23 cellular contexts compared by ENCODE assay signal in the genomic region with DNA sequence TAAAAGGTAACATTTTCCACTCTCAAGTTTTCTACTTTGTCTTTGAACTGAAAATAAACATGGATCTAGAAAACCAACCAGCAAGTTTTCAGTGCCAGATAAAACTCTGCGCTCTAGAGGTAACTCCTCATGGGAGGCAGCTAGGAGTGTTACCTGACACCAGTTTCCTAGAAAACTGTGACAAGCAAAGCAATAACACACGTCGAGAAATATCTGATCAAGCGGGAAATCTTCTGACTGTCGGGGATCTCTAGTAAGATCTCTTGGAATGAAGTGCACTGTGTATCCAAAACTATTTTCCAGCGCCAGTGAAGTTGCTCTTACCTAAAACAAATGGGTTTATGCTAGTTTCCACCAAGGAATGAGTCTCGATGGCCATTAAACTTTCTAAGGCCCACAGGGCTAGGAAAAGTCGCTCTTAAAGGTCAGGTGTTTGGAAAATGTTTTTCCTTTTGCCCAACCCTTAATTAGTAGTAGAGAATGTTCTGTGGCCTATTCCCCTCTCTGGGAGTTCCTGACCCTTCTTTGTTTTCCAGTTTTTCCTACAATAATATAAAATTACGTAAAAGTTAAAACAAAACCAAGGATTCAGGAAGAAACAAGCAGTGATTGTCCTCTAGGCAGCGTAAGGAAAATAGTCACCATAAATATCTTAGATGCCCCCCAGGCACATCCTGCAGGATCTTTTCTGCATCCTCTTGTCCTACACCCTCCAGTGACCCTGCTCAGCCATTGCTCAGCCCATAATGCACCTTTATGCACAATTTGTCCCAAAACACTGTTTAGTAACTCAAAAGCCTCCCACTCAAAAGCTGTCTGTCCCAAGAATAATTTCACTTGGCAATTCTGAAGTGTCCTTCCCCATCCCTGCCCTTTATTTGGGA.
DNase-seq lines count a peak whose midpoint lies in the region; ATAC-seq and TF ChIP-seq lines count a peak whose summit lies in the region.
"Had no signal": no experiment of that assay in that cellular context is flagged by ENCODE, and none has a peak within 500 bp of the region (broad histone marks: within the 10 kb centered on the region; RNA-seq: fewer than 3 reads in every experiment).

No MANE protein-coding gene starts in this region.

- no peaks in the 10 kb centered on the region for H3K27me3 ChIP-seq in right cardiac atrium (ENCODE audit: control insufficient read depth, insufficient read depth)
- H3K27me3 ChIP-seq in sigmoid colon, result no peaks in the 10 kb centered on the region
- H3K27me3 ChIP-seq: MG63, pancreas had no signal

- CTCF ChIA-PET in WTC11 (lab: Charles Lee), result interaction anchor here (0.6 kb wide), 1 partner anchor 273 kb away, joined by 3 read pairs; no protein-coding TSS in a partner anchor

- H3K27ac Mint-ChIP-seq in WTC11 (peak overlapping the region; percentile 54), glutamatergic neuron (ENCODE audit: unreplicated experiment) (no peak overlapping the region)
- H3K27ac Mint-ChIP-seq: activated B cell treated with CpG ODN at 0.5 μM for 24 hours; activated naive CD8-positive, alpha-beta T cell treated with anti-CD3 and anti-CD28 coated beads, Interleukin-2, amount 10 ng/mL, durations not matched to agents 7 days and 5 days; CD14-positive monocyte; naive thymus-derived CD4-positive, alpha-beta T cell; stimulated activated naive CD8-positive, alpha-beta T cell treated with anti-CD3 and anti-CD28 coated beads, Interleukin-15, amount 100 ng/mL, for 72 hours had no signal

- ATAC-seq in WTC11 (no peak), right cardiac atrium (peak; percentile 45 to 80), HG02981 (IDR thresholded peaks at IDR 0.05; ENCODE audit: unreplicated experiment) (no peak), left lobe of liver (no peak)
- ATAC-seq: GM12878; naive thymus-derived CD4-positive, alpha-beta T cell; pancreas; stimulated activated naive CD8-positive, alpha-beta T cell treated with anti-CD3 and anti-CD28 coated beads, Interleukin-15, amount 100 ng/mL, for 72 hours had no signal

- H3K27me3 Mint-ChIP-seq in WTC11 (ENCODE audit: low read depth) (no peaks in the 10 kb centered on the region), glutamatergic neuron (ENCODE audit: unreplicated experiment) (no peaks in the 10 kb centered on the region)
- H3K27me3 Mint-ChIP-seq: activated B cell treated with CpG ODN at 0.5 μM for 24 hours; activated naive CD8-positive, alpha-beta T cell treated with anti-CD3 and anti-CD28 coated beads, Interleukin-2, amount 10 ng/mL, durations not matched to agents 7 days and 5 days; naive thymus-derived CD4-positive, alpha-beta T cell; stimulated activated naive CD8-positive, alpha-beta T cell treated with anti-CD3 and anti-CD28 coated beads, Interleukin-15, amount 100 ng/mL, for 72 hours had no signal

- peaks cover 19% of the 10 kb centered on the region for H3K4me1 Mint-ChIP-seq in WTC11
- no peaks in the 10 kb centered on the region for H3K4me1 Mint-ChIP-seq in glutamatergic neuron (ENCODE audit: low read depth, unreplicated experiment)
- H3K4me1 Mint-ChIP-seq: activated B cell treated with CpG ODN at 0.5 μM for 24 hours, CD14-positive monocyte had no signal

- H3K9me3 Mint-ChIP-seq in WTC11 (no peaks in the 10 kb centered on the region), glutamatergic neuron (ENCODE audit: unreplicated experiment) (peaks cover 2% of the 10 kb centered on the region)
- H3K9me3 Mint-ChIP-seq: stimulated activated naive CD8-positive, alpha-beta T cell treated with anti-CD3 and anti-CD28 coated beads, Interleukin-15, amount 100 ng/mL, for 72 hours had no signal

- no peak for TF ChIP-seq POLR2A in sigmoid colon (IDR thresholded peaks at IDR 0.05)

- 72% methylated on average over 10 of the region's 10 CpGs for WGBS in right cardiac atrium
- WGBS in sigmoid colon, 2 donors, result 93 to 94% methylated on average over 10 of the region's 10 CpGs

- no peak for TF ChIP-seq EP300 in sigmoid colon (IDR thresholded peaks at IDR 0.05)

- DNase-seq in COLO829 (ENCODE audit: low spot score) (peak; percentile 77), WTC11 (ENCODE audit: low spot score) (no peak), right cardiac atrium (no peak), sigmoid colon (peak; percentile 10), glutamatergic neuron (no peak), GM10266 (ENCODE audit: extremely low spot score) (no peak), left lobe of liver (ENCODE audit: low spot score) (no peak)
- DNase-seq: activated B cell treated with CpG ODN at 0.5 μM for 24 hours; activated naive CD8-positive, alpha-beta T cell treated with anti-CD3 and anti-CD28 coated beads, Interleukin-2, amount 10 ng/mL, durations not matched to agents 7 days and 5 days; erythroblast; GDM1; MG63; naive thymus-derived CD4-positive, alpha-beta T cell; NCI-H1436 treated with DMSO at 0.1 percent for 48 hours; NCI-H748 treated with DMSO at 0.1 percent for 48 hours; pancreas; stimulated activated CD4-positive, alpha-beta T cell treated with anti-CD3 and anti-CD28 coated beads, Interleukin-4, amount 100 ng/mL, for 1 hour; stimulated activated naive CD8-positive, alpha-beta T cell treated with anti-CD3 and anti-CD28 coated beads, Interleukin-15, amount 100 ng/mL, for 72 hours; T-helper 2 cell had no signal

- POLR2A ChIA-PET in WTC11 (lab: Charles Lee), result no interaction called here

- H3K27ac ChIP-seq in right cardiac atrium (ENCODE audit: low read length) (peak overlapping the region; percentile 32), sigmoid colon (peak overlapping the region; percentile 57 to 69 (median 60))
- H3K27ac ChIP-seq: pancreas had no signal

- H3K4me3 ChIP-seq in right cardiac atrium (ENCODE audit: low read length), result no peak overlapping the region
- no peak overlapping the region for H3K4me3 ChIP-seq in sigmoid colon
- H3K4me3 ChIP-seq: GM12878, MG63, pancreas, smooth muscle cell had no signal

- no peaks in the 10 kb centered on the region for H3K36me3 ChIP-seq in sigmoid colon
- H3K36me3 ChIP-seq: pancreas had no signal

- H3K9me3 ChIP-seq in right cardiac atrium (ENCODE audit: control insufficient read depth, low read length) (no peaks in the 10 kb centered on the region), sigmoid colon (no peaks in the 10 kb centered on the region)
- H3K9me3 ChIP-seq: MG63, pancreas had no signal

- H3K4me1 ChIP-seq in right cardiac atrium (ENCODE audit: control insufficient read depth, insufficient read depth, low read length) (peaks cover 1% of the 10 kb centered on the region), sigmoid colon (peaks cover 0 to 19% (median 16%) of the 10 kb centered on the region in 4 donors)
- H3K4me1 ChIP-seq: pancreas had no signal

- no peak overlapping the region for H3K4me3 Mint-ChIP-seq in WTC11
- H3K4me3 Mint-ChIP-seq in glutamatergic neuron (ENCODE audit: unreplicated experiment), result no peak overlapping the region
- H3K4me3 Mint-ChIP-seq: activated B cell treated with CpG ODN at 0.5 μM for 24 hours; activated naive CD8-positive, alpha-beta T cell treated with anti-CD3 and anti-CD28 coated beads, Interleukin-2, amount 10 ng/mL, durations not matched to agents 7 days and 5 days; CD14-positive monocyte; naive thymus-derived CD4-positive, alpha-beta T cell; stimulated activated naive CD8-positive, alpha-beta T cell treated with anti-CD3 and anti-CD28 coated beads, Interleukin-15, amount 100 ng/mL, for 72 hours had no signal

- peaks cover 22% of the 10 kb centered on the region for H3K36me3 Mint-ChIP-seq in WTC11
- H3K36me3 Mint-ChIP-seq in glutamatergic neuron (ENCODE audit: unreplicated experiment), result no peaks in the 10 kb centered on the region

- intact Hi-C loops in right cardiac atrium (cut with DNase I) (no loop called here), sigmoid colon (cut with DNase I) (no loop called here)

- TF ChIP-seq CTCF in WTC11 (IDR thresholded peaks at IDR 0.05) (no peak), sigmoid colon (IDR thresholded peaks at IDR 0.05) (no peak), glutamatergic neuron (IDR thresholded peaks at IDR 0.05; ENCODE audit: partially characterized antibody, unreplicated experiment) (no peak), GM10266 (IDR thresholded peaks at IDR 0.05; ENCODE audit: control insufficient read depth, insufficient read depth, low read depth, missing control alignments) (no peak)

TF ChIP-seq in WTC11, 78 proteins besides CTCF, POLR2A, EP300 and RAD21 (continues in another document):
- TF ChIP-seq NFYB (CRISPR knock-in tag; conservative IDR thresholded peaks at IDR 0.05; ENCODE audit: low read depth), result no peak
- TF ChIP-seq, protein P1, sequence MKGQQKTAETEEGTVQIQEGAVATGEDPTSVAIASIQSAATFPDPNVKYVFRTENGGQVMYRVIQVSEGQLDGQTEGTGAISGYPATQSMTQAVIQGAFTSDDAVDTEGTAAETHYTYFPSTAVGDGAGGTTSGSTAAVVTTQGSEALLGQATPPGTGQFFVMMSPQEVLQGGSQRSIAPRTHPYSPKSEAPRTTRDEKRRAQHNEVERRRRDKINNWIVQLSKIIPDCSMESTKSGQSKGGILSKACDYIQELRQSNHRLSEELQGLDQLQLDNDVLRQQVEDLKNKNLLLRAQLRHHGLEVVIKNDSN (CRISPR knock-in tag; IDR thresholded peaks at IDR 0.05), result no peak
- no peak for TF ChIP-seq NFATC4 (CRISPR knock-in tag; IDR thresholded peaks at IDR 0.05)
- no peak for TF ChIP-seq TCF7 (CRISPR knock-in tag; IDR thresholded peaks at IDR 0.05; ENCODE audit: low read depth)
- no peak for TF ChIP-seq ZNF219 (CRISPR knock-in tag; IDR thresholded peaks at IDR 0.05; ENCODE audit: borderline replicate concordance)
- no peak for TF ChIP-seq MYBL2 (CRISPR knock-in tag; IDR thresholded peaks at IDR 0.05)
- no peak for TF ChIP-seq FOXP1 (CRISPR knock-in tag; IDR thresholded peaks at IDR 0.05; ENCODE audit: borderline replicate concordance)
- TF ChIP-seq ZNF416 (CRISPR knock-in tag; IDR thresholded peaks at IDR 0.05), result no peak

Comparison
In these comparisons a context has a peak if more than half of its experiments do, and no peak if none do; other contexts are left out.
1. DNase-seq: peak in COLO829 (single experiment) and sigmoid colon (single experiment); none in WTC11 (single experiment), right cardiac atrium (0 of 3), glutamatergic neuron (single experiment), GM10266 (single experiment) and left lobe of liver (single experiment).
2. ATAC-seq: peak in right cardiac atrium (2 of 2); none in WTC11 (single experiment), HG02981 (single experiment) and left lobe of liver (single experiment).